26 cellular contexts compared by ENCODE assay signal in genomic region chr6:58073263-58073662, GRCh38.
"Had no signal": no experiment of that assay in that cellular context is flagged by ENCODE, and none has a peak within 500 bp of the region (broad histone marks: within the 10 kb centered on the region; RNA-seq: fewer than 3 reads in every experiment).

No MANE protein-coding gene starts in this region.

- H3K4me1 Mint-ChIP-seq: activated CD4-positive, alpha-beta T cell treated with anti-CD3 and anti-CD28 coated beads, Interleukin-2, amount 10 ng/mL, durations not matched to agents 7 days and 5 days; activated naive CD4-positive, alpha-beta T cell treated with anti-CD3 and anti-CD28 coated beads, Interleukin-2, amount 50 U/mL, for 24 hours; activated naive CD8-positive, alpha-beta T cell treated with anti-CD3 and anti-CD28 coated beads, Interleukin-2, amount 10 ng/mL, durations not matched to agents 7 days and 5 days; central memory CD8-positive, alpha-beta T cell had no signal

- H3K9me3 Mint-ChIP-seq: activated naive CD4-positive, alpha-beta T cell treated with anti-CD3 and anti-CD28 coated beads, Interleukin-2, amount 50 U/mL, for 24 hours; activated naive CD8-positive, alpha-beta T cell treated with anti-CD3 and anti-CD28 coated beads, Interleukin-2, amount 10 ng/mL, durations not matched to agents 7 days and 5 days; activated T-cell treated with anti-CD3 and anti-CD28 coated beads, Interleukin-2, amount 50 U/mL, for 24 hours; activated T-helper 2 cell treated with anti-CD3 and anti-CD28 coated beads, Interferon-gamma antibody, Interleukin-2, Interleukin-4, amounts not matched to agents 10 μg/mL and 5 μg/mL and 100 μg/mL, durations not matched to agents 14 hours and 24 hours and 36 hours; central memory CD8-positive, alpha-beta T cell had no signal

- H3K27me3 Mint-ChIP-seq: activated CD4-positive, alpha-beta T cell treated with anti-CD3 and anti-CD28 coated beads, Interleukin-2, amount 10 ng/mL, durations not matched to agents 7 days and 5 days; activated naive CD4-positive, alpha-beta T cell treated with anti-CD3 and anti-CD28 coated beads, Interleukin-2, amount 50 U/mL, for 24 hours; activated naive CD8-positive, alpha-beta T cell treated with anti-CD3 and anti-CD28 coated beads, Interleukin-2, amount 10 ng/mL, durations not matched to agents 7 days and 5 days; activated T-cell treated with anti-CD3 and anti-CD28 coated beads, Interleukin-2, amount 50 U/mL, for 24 hours; central memory CD8-positive, alpha-beta T cell had no signal

- H3K9me3 ChIP-seq: ascending aorta, Peyer's patch had no signal

- H3K27ac Mint-ChIP-seq: activated CD4-positive, alpha-beta T cell treated with anti-CD3 and anti-CD28 coated beads, Interleukin-2, amount 10 ng/mL, durations not matched to agents 7 days and 5 days; activated CD8-positive, alpha-beta T cell treated with anti-CD3 and anti-CD28 coated beads, Interleukin-2, amount 10 ng/mL, durations not matched to agents 7 days and 5 days; activated naive CD4-positive, alpha-beta T cell treated with anti-CD3 and anti-CD28 coated beads, Interleukin-2, amount 50 U/mL, for 24 hours; activated naive CD8-positive, alpha-beta T cell treated with anti-CD3 and anti-CD28 coated beads, Interleukin-2, amount 10 ng/mL, durations not matched to agents 7 days and 5 days; activated T-cell treated with anti-CD3 and anti-CD28 coated beads, Interleukin-2, amount 50 U/mL, for 24 hours; activated T-helper 2 cell treated with anti-CD3 and anti-CD28 coated beads, Interferon-gamma antibody, Interleukin-2, Interleukin-4, amounts not matched to agents 10 μg/mL and 5 μg/mL and 100 μg/mL, durations not matched to agents 14 hours and 24 hours and 36 hours had no signal

- ATAC-seq: activated CD8-positive, alpha-beta T cell treated with anti-CD3 and anti-CD28 coated beads, Interleukin-2, amount 10 ng/mL, durations not matched to agents 7 days and 5 days; K562; PC-3 had no signal

- H3K27ac ChIP-seq: ascending aorta, cardiac muscle cell, Peyer's patch had no signal

- H3K27me3 ChIP-seq: ascending aorta, cardiac muscle cell, Peyer's patch had no signal

- H3K4me3 Mint-ChIP-seq: activated CD4-positive, alpha-beta T cell treated with anti-CD3 and anti-CD28 coated beads, Interleukin-2, amount 10 ng/mL, durations not matched to agents 7 days and 5 days; activated CD8-positive, alpha-beta T cell treated with anti-CD3 and anti-CD28 coated beads, Interleukin-2, amount 10 ng/mL, durations not matched to agents 7 days and 5 days; activated naive CD4-positive, alpha-beta T cell treated with anti-CD3 and anti-CD28 coated beads, Interleukin-2, amount 50 U/mL, for 24 hours; activated naive CD8-positive, alpha-beta T cell treated with anti-CD3 and anti-CD28 coated beads, Interleukin-2, amount 10 ng/mL, durations not matched to agents 7 days and 5 days; activated T-cell treated with anti-CD3 and anti-CD28 coated beads, Interleukin-2, amount 50 U/mL, for 24 hours; central memory CD8-positive, alpha-beta T cell had no signal

- DNase-seq: activated CD4-positive, alpha-beta T cell treated with anti-CD3 and anti-CD28 coated beads, Interleukin-2, amount 10 ng/mL, durations not matched to agents 7 days and 5 days; activated CD4-positive, alpha-beta T cell treated with anti-CD3 and anti-CD28 coated beads, Interleukin-2, amount 50 U/mL, for 48 hours; activated CD8-positive, alpha-beta T cell treated with anti-CD3 and anti-CD28 coated beads, Interleukin-2, amount 10 ng/mL, durations not matched to agents 7 days and 5 days; activated gamma-delta T cell; activated naive CD4-positive, alpha-beta T cell treated with Interleukin-2 at 50 U/mL for 16 hours; activated naive CD8-positive, alpha-beta T cell treated with anti-CD3 and anti-CD28 coated beads, Interleukin-2, amount 10 ng/mL, durations not matched to agents 7 days and 5 days; activated T-cell treated with anti-CD3 and anti-CD28 coated beads, Interleukin-2, amount 50 U/mL, for 24 hours; amygdala; NCI-H1105; NCI-H1417 treated with DMSO at 0.1 percent for 48 hours; NCI-H187 treated with DMSO at 0.1 percent for 48 hours; NCI-H2081; NCI-H345; NCI-H524 treated with DMSO at 0.1 percent for 48 hours; NK-92 treated with Interleukin-12 subunit alpha and Interleukin-12 subunit beta, amount 100 ng/mL, for 24 hours; PC-3; Peyer's patch; RPMI8226; SIG-M5; T1000 had no signal

- H3K36me3 Mint-ChIP-seq: activated naive CD4-positive, alpha-beta T cell treated with anti-CD3 and anti-CD28 coated beads, Interleukin-2, amount 50 U/mL, for 24 hours; activated naive CD8-positive, alpha-beta T cell treated with anti-CD3 and anti-CD28 coated beads, Interleukin-2, amount 10 ng/mL, durations not matched to agents 7 days and 5 days had no signal

- H3K4me1 ChIP-seq: ascending aorta, Peyer's patch had no signal

- H3K36me3 ChIP-seq: ascending aorta, cardiac muscle cell, Peyer's patch had no signal

- H3K4me3 ChIP-seq: ascending aorta, cardiac muscle cell, K562, Peyer's patch had no signal
